Comparison of ENCODE assay signal across 25 cellular contexts in the genomic region with DNA sequence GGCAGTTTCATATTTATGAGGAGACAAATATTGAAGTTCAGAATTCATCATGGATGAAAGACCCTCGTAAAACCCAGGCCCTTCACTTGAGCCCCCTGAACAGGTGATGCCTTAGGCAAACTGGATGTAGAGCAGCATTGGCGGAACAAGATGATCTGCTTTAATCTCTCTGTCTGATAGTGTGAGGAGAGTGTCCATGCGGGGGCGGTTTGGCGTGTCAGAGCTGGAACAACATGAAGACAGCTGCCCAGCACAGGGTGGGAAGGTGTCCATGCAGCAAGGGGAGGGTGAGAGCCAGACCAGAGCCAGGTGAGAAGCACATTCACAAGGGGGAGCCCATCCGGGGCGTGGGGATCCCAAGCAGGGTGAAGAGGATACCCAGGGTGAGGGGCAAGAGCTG.
"Had no signal": no experiment of that assay in that cellular context is flagged by ENCODE, and none has a peak within 500 bp of the region (broad histone marks: within the 10 kb centered on the region; RNA-seq: fewer than 3 reads in every experiment).

No MANE protein-coding gene starts in this region.

- H3K27me3 ChIP-seq: cardiac muscle cell had no signal

- H3K27ac ChIP-seq: brain microvascular endothelial cell, cardiac muscle cell had no signal

- ATAC-seq: activated CD4-positive, CD25-positive, alpha-beta regulatory T cell treated with anti-CD3 and anti-CD28 coated beads, Interleukin-2, amount 50 U/mL, for 24 hours; activated CD8-positive, alpha-beta memory T cell treated with anti-CD3 and anti-CD28 coated beads, Interleukin-2, amount 10 ng/mL, durations not matched to agents 7 days and 5 days; activated T-helper 17 cell treated with anti-CD3 and anti-CD28 coated beads, Interleukin-2, amount 50 U/mL, for 72 hours; Panc1; Right ventricle myocardium inferior had no signal

- H3K4me2 ChIP-seq: SK-N-SH had no signal

- H3K4me3 ChIP-seq: cardiac muscle cell had no signal

- H3K9ac ChIP-seq: SK-N-SH had no signal

- DNase-seq: activated CD4-positive, alpha-beta T cell treated with anti-CD3 and anti-CD28 coated beads for 48 hours; activated CD4-positive, alpha-beta T cell treated with anti-CD3 and anti-CD28 coated beads, Interleukin-2, amount 50 U/mL, for 48 hours; activated CD8-positive, alpha-beta memory T cell treated with anti-CD3 and anti-CD28 coated beads, Interleukin-2, amount 10 ng/mL, durations not matched to agents 7 days and 5 days; activated gamma-delta T cell treated with Interleukin-2 at 50 U/mL for 16 hours; activated naive CD4-positive, alpha-beta T cell treated with anti-CD3 and anti-CD28 coated beads, Interleukin-2, amount 10 ng/mL, durations not matched to agents 7 days and 5 days; activated naive CD8-positive, alpha-beta T cell treated with anti-CD3 and anti-CD28 coated beads for 36 hours; activated T-cell treated with anti-CD3 and anti-CD28 coated beads, Interleukin-2, amount 50 U/mL, for 24 hours; brain microvascular endothelial cell; Kasumi-1; NCI-H1105 treated with DMSO at 0.1 percent for 48 hours; NCI-H1436 treated with DMSO at 0.1 percent for 48 hours; NCI-H187; NCI-H2081; NCI-H446; NCI-H524; NCI-H748 treated with DMSO at 0.1 percent for 48 hours; OCI-M1; RPMI8226; SK-N-SH; T-helper 1 cell had no signal

- H3K36me3 ChIP-seq: brain microvascular endothelial cell, cardiac muscle cell had no signal
